Comparison of ENCODE assay signal across 18 cellular contexts in genomic region chr5:124872615-124873014, GRCh38.
"Had no signal": no experiment of that assay in that cellular context is flagged by ENCODE, and none has a peak within 500 bp of the region (broad histone marks: within the 10 kb centered on the region; RNA-seq: fewer than 3 reads in every experiment).

No MANE protein-coding gene starts in this region.

- DNase-seq: activated CD4-positive, alpha-beta T cell treated with anti-CD3 and anti-CD28 coated beads for 36 hours; activated CD4-positive, alpha-beta T cell treated with anti-CD3 and anti-CD28 coated beads, Interleukin-2, amount 50 U/mL, for 48 hours; activated gamma-delta T cell treated with Interleukin-2 at 50 U/mL for 16 hours; activated T-cell treated with anti-CD3 and anti-CD28 coated beads for 4 hours; adrenal gland; cerebellar nuclear complex; effector CD4-positive, alpha-beta T cell; gastrocnemius medialis; head of caudate nucleus; kidney; midbrain; nephron progenitor cell; occipital lobe; posterior cingulate gyrus; sigmoid colon; stimulated activated CD4-positive, alpha-beta T cell treated with anti-CD3 and anti-CD28 coated beads, Interleukin-4, amount 100 ng/mL, for 24 hours had no signal

- H3K36me3 ChIP-seq: adrenal gland, gastrocnemius medialis, sigmoid colon, stomach had no signal

- H3K27ac ChIP-seq: adrenal gland, gastrocnemius medialis, sigmoid colon, stomach had no signal

- H3K27me3 ChIP-seq: adrenal gland, gastrocnemius medialis, sigmoid colon, stomach had no signal

- H3K4me3 ChIP-seq: adrenal gland, gastrocnemius medialis, lung, sigmoid colon, stomach had no signal

- H3K9me3 ChIP-seq: adrenal gland, gastrocnemius medialis, sigmoid colon, stomach had no signal
